In genomic region chr15:31333119-31333518, GRCh38 we compare ENCODE assay signal across 20 cellular contexts. TPM values are rescaled to one million over a fixed set of nuclear protein-coding genes. Genes with fewer than 3 reads are reported as not detected.
DNase-seq lines count a peak whose midpoint lies in the region; ATAC-seq and TF ChIP-seq lines count a peak whose summit lies in the region.
"Had no signal": no experiment of that assay in that cellular context is flagged by ENCODE, and none has a peak within 500 bp of the region (broad histone marks: within the 10 kb centered on the region; RNA-seq: fewer than 3 reads in every experiment).

No MANE protein-coding gene starts in this region.

- peaks cover 33% of the 10 kb centered on the region for H3K36me3 Mint-ChIP-seq in activated B cell treated with CpG ODN at 0.5 μM for 24 hours (ENCODE audit: low read depth)
- H3K36me3 Mint-ChIP-seq: activated naive CD4-positive, alpha-beta T cell treated with anti-CD3 and anti-CD28 coated beads, Interleukin-2, amount 50 U/mL, for 24 hours; WTC11 had no signal

- H3K4me3 ChIP-seq in heart right ventricle (no peak overlapping the region), mesenchymal stem cell (ENCODE audit: insufficient read depth in 1 of 2, low read depth in 1 of 2, low read length in 2 of 2) (no peak overlapping the region), upper lobe of right lung (no peak overlapping the region)
- H3K4me3 ChIP-seq: breast epithelium had no signal

- no peaks in the 10 kb centered on the region for H3K36me3 ChIP-seq in heart right ventricle
- H3K36me3 ChIP-seq in mesenchymal stem cell (ENCODE audit: control insufficient read depth in 1 of 2, insufficient read depth in 2 of 2, low read depth in 1 of 2, low read length in 2 of 2): peaks cover 0 to 9% of the 10 kb centered on the region in 2 experiments
- H3K36me3 ChIP-seq in upper lobe of right lung: no peaks in the 10 kb centered on the region
- H3K36me3 ChIP-seq: breast epithelium had no signal

- H3K9me3 ChIP-seq in heart right ventricle: no peaks in the 10 kb centered on the region
- no peaks in the 10 kb centered on the region for H3K9me3 ChIP-seq in mesenchymal stem cell (ENCODE audit: control insufficient read depth, low read length)
- no peaks in the 10 kb centered on the region for H3K9me3 ChIP-seq in upper lobe of right lung
- H3K9me3 ChIP-seq: breast epithelium had no signal

- H3K14ac ChIP-seq in mesenchymal stem cell (ENCODE audit: low read length in 2 of 2): no peak overlapping the region

- H3K4me1 ChIP-seq in heart right ventricle (peaks cover 67 to 98% (median 94%) of the 10 kb centered on the region in 9 donors), mesenchymal stem cell (ENCODE audit: control insufficient read depth, insufficient read depth, low read depth, low read length) (peaks cover 14% of the 10 kb centered on the region), upper lobe of right lung (peaks cover 82% of the 10 kb centered on the region)

- H3K23ac ChIP-seq in mesenchymal stem cell (ENCODE audit: low read length in 2 of 2): no peak overlapping the region

- H2BK12ac ChIP-seq in mesenchymal stem cell (ENCODE audit: low read length in 2 of 2): no peak overlapping the region

- POLR2A ChIA-PET in activated B cell treated with CpG ODN at 0.5 μM for 24 hours (lab: Charles Lee): interaction anchor here (1.3 to 1.8 kb wide), 3 partner anchors 13 to 102 kb away, joined by 4 to 6 read pairs (median 4); no protein-coding TSS in a partner anchor

- no peak for DNase-seq in heart right ventricle
- DNase-seq in left cardiac atrium: no peak
- DNase-seq in activated B cell treated with CpG ODN at 0.5 μM for 24 hours: no peak
- DNase-seq in mesenchymal stem cell: no peak
- DNase-seq in upper lobe of right lung: peak; percentile 83
- no peak for DNase-seq in stimulated activated naive CD8-positive, alpha-beta T cell treated with anti-CD3 and anti-CD28 coated beads, Interleukin-15, amount 100 ng/mL, for 72 hours
- DNase-seq in HUDEP-2 (lab: John Stamatoyannopoulos, UW; ENCODE audit: unreplicated experiment in 76 of 76): no peak
- DNase-seq: activated CD8-positive, alpha-beta memory T cell treated with anti-CD3 and anti-CD28 coated beads, Interleukin-2, amount 50 U/mL, for 48 hours; GF-D8; hippocampal formation; NCI-H1092; NCI-H2107; NCI-H748 treated with DMSO at 0.1 percent for 48 hours; stimulated activated CD4-positive, alpha-beta T cell treated with anti-CD3 and anti-CD28 coated beads, Interleukin-12 subunit alpha, Interleukin-12 subunit beta, amount 100 ng/mL, for 4 hours; stimulated activated naive B cell treated with anti-CD40 and anti-IgM and Interleukin-4, amounts not matched to agents 10 μg/mL and 1 μg/mL and 100 μg/mL, for 72 hours had no signal

- no peak overlapping the region for H2BK120ac ChIP-seq in mesenchymal stem cell (ENCODE audit: low read depth, low read length)

- H3K4me2 ChIP-seq in mesenchymal stem cell (ENCODE audit: low read length, poor library complexity, severe bottlenecking): no peak overlapping the region

- 61 to 63% methylated on average over 4 of the region's 4 CpGs for WGBS in heart right ventricle, 2 donors
- WGBS in mesenchymal stem cell: 100% methylated on average over 2 of the region's 4 CpGs

- H2AK5ac ChIP-seq in mesenchymal stem cell (ENCODE audit: low read length, severe bottlenecking): no peak overlapping the region

- no peak overlapping the region for H2BK15ac ChIP-seq in mesenchymal stem cell (ENCODE audit: low read depth, poor library complexity, severe bottlenecking)

- H3K27ac ChIP-seq in heart right ventricle (peak overlapping the region; percentile 20 to 100 (median 76)), mesenchymal stem cell (ENCODE audit: low read length, poor library complexity, severe bottlenecking) (no peak overlapping the region), upper lobe of right lung (peak overlapping the region; percentile 94)
- H3K27ac ChIP-seq: HL-60 had no signal

- TF ChIP-seq CTCF in heart right ventricle (IDR thresholded peaks at IDR 0.05) (no peak), activated B cell treated with CpG ODN at 0.5 μM for 24 hours (IDR thresholded peaks at IDR 0.05) (no peak), upper lobe of right lung (IDR thresholded peaks at IDR 0.05) (no peak)

- no peak for ATAC-seq in heart right ventricle
- ATAC-seq in left cardiac atrium: no peak
- no peak for ATAC-seq in activated B cell treated with CpG ODN at 0.5 μM for 24 hours (ENCODE audit: low read depth)
- peak; percentile 63 for ATAC-seq in upper lobe of right lung
- no peak for ATAC-seq in HG02571 (IDR thresholded peaks at IDR 0.05; ENCODE audit: unreplicated experiment)
- ATAC-seq in stimulated activated naive CD8-positive, alpha-beta T cell treated with anti-CD3 and anti-CD28 coated beads, Interleukin-15, amount 100 ng/mL, for 72 hours: no peak
- ATAC-seq: stimulated activated naive B cell treated with anti-CD40 and anti-IgM and Interleukin-4, amounts not matched to agents 10 μg/mL and 1 μg/mL and 100 μg/mL, for 72 hours; WTC11 had no signal

- H3K4me1 Mint-ChIP-seq in activated B cell treated with CpG ODN at 0.5 μM for 24 hours: peaks cover 94% of the 10 kb centered on the region
- peaks cover 95% of the 10 kb centered on the region for H3K4me1 Mint-ChIP-seq in stimulated activated naive CD8-positive, alpha-beta T cell treated with anti-CD3 and anti-CD28 coated beads, Interleukin-15, amount 100 ng/mL, for 72 hours

- peak overlapping the region; percentile 18 for H4K91ac ChIP-seq in mesenchymal stem cell (ENCODE audit: low read length)

- no peaks in the 10 kb centered on the region for H3K27me3 ChIP-seq in heart right ventricle
- H3K27me3 ChIP-seq in mesenchymal stem cell (ENCODE audit: control insufficient read depth in 1 of 2, insufficient read depth in 1 of 2, low read length in 2 of 2): no peaks in the 10 kb centered on the region
- no peaks in the 10 kb centered on the region for H3K27me3 ChIP-seq in upper lobe of right lung
- H3K27me3 ChIP-seq: breast epithelium had no signal

- H3K27ac Mint-ChIP-seq in activated B cell treated with CpG ODN at 0.5 μM for 24 hours: peak overlapping the region; percentile 12
- H3K27ac Mint-ChIP-seq in stimulated activated naive CD8-positive, alpha-beta T cell treated with anti-CD3 and anti-CD28 coated beads, Interleukin-15, amount 100 ng/mL, for 72 hours: peak overlapping the region in 1 of 2 donors; percentile 23
- H3K27ac Mint-ChIP-seq: stimulated activated naive B cell treated with anti-CD40 and anti-IgM and Interleukin-4, amounts not matched to agents 10 μg/mL and 1 μg/mL and 100 μg/mL, for 72 hours; WTC11 had no signal

- no peak overlapping the region for H2BK5ac ChIP-seq in mesenchymal stem cell (ENCODE audit: low read depth, low read length, poor library complexity, severe bottlenecking)

- peaks cover 52% of the 10 kb centered on the region for H3K79me1 ChIP-seq in mesenchymal stem cell (replicated peaks; ENCODE audit: low read length, poor library complexity, severe bottlenecking)

- no peaks in the 10 kb centered on the region for H3K9me3 Mint-ChIP-seq in activated B cell treated with CpG ODN at 0.5 μM for 24 hours
- no peaks in the 10 kb centered on the region for H3K9me3 Mint-ChIP-seq in stimulated activated naive CD8-positive, alpha-beta T cell treated with anti-CD3 and anti-CD28 coated beads, Interleukin-15, amount 100 ng/mL, for 72 hours
- H3K9me3 Mint-ChIP-seq: activated naive CD4-positive, alpha-beta T cell treated with anti-CD3 and anti-CD28 coated beads, Interleukin-2, amount 50 U/mL, for 24 hours; stimulated activated naive B cell treated with anti-CD40 and anti-IgM and Interleukin-4, amounts not matched to agents 10 μg/mL and 1 μg/mL and 100 μg/mL, for 72 hours; WTC11 had no signal

- H3K18ac ChIP-seq in mesenchymal stem cell (ENCODE audit: low read depth in 1 of 2, low read length in 2 of 2): no peak overlapping the region

- CTCF ChIA-PET in activated B cell treated with CpG ODN at 0.5 μM for 24 hours (lab: Charles Lee): interaction anchor here (1.5 kb wide), 1 partner anchor 11 kb away, joined by 3 read pairs; no protein-coding TSS in a partner anchor

- H4K8ac ChIP-seq in mesenchymal stem cell (ENCODE audit: low read length): no peak overlapping the region

- intact Hi-C loops in heart right ventricle (cut with DNase I): loop anchor here in 2 of 10 donors (10.0 kb wide), 3 partner anchors 62 to 152 kb away; no protein-coding TSS in a partner anchor
- intact Hi-C loops in left cardiac atrium (cut with DNase I): loop anchor here in 1 of 2 donors (10.0 kb wide), 1 partner anchor 62 kb away; no protein-coding TSS in a partner anchor
- intact Hi-C loops in activated B cell treated with CpG ODN at 0.5 μM for 24 hours (cut with micrococcal nuclease): no loop called here
- intact Hi-C loops in upper lobe of right lung (cut with DNase I): no loop called here

- no peaks in the 10 kb centered on the region for H3K27me3 Mint-ChIP-seq in activated B cell treated with CpG ODN at 0.5 μM for 24 hours
- H3K27me3 Mint-ChIP-seq in stimulated activated naive CD8-positive, alpha-beta T cell treated with anti-CD3 and anti-CD28 coated beads, Interleukin-15, amount 100 ng/mL, for 72 hours: no peaks in the 10 kb centered on the region
- H3K27me3 Mint-ChIP-seq: activated naive CD4-positive, alpha-beta T cell treated with anti-CD3 and anti-CD28 coated beads, Interleukin-2, amount 50 U/mL, for 24 hours; stimulated activated naive B cell treated with anti-CD40 and anti-IgM and Interleukin-4, amounts not matched to agents 10 μg/mL and 1 μg/mL and 100 μg/mL, for 72 hours had no signal

- H3K4ac ChIP-seq in mesenchymal stem cell (ENCODE audit: low read depth in 1 of 2, low read length in 2 of 2): no peak overlapping the region

- H3K9ac ChIP-seq in mesenchymal stem cell (ENCODE audit: low read length): no peak overlapping the region

- H3K4me3 Mint-ChIP-seq in activated B cell treated with CpG ODN at 0.5 μM for 24 hours: no peak overlapping the region
- no peak overlapping the region for H3K4me3 Mint-ChIP-seq in stimulated activated naive CD8-positive, alpha-beta T cell treated with anti-CD3 and anti-CD28 coated beads, Interleukin-15, amount 100 ng/mL, for 72 hours
- H3K4me3 Mint-ChIP-seq: WTC11 had no signal

- H2AFZ ChIP-seq in mesenchymal stem cell (ENCODE audit: low read depth, low read length): no peak overlapping the region

RNA-seq across cellular contexts. Expression of gene KLF13, which starts 6.5 kb away (rescaled TPM):
- 100 to 1,000 TPM in 1 of 10 donors, 10 to 100 TPM in 9; 28.4 to 101 (median 49.4) TPM for total RNA-seq in heart right ventricle
- 10 to 100 TPM; 32.9 to 44.0 TPM for polyA plus RNA-seq in heart right ventricle
- 10 to 100 TPM; 34.5 to 69.9 TPM for total RNA-seq in left cardiac atrium
- total RNA-seq in activated B cell treated with CpG ODN at 0.5 μM for 24 hours: 177 and 178 TPM in 2 replicates
- polyA plus RNA-seq in mesenchymal stem cell (2013, experiment 1 of 2): 93.2 TPM
- polyA plus RNA-seq in mesenchymal stem cell (2013, experiment 2 of 2): 91.8 TPM
- 176 TPM for total RNA-seq in upper lobe of right lung
